Comparison of ENCODE assay signal across 24 cellular contexts in the genomic region with DNA sequence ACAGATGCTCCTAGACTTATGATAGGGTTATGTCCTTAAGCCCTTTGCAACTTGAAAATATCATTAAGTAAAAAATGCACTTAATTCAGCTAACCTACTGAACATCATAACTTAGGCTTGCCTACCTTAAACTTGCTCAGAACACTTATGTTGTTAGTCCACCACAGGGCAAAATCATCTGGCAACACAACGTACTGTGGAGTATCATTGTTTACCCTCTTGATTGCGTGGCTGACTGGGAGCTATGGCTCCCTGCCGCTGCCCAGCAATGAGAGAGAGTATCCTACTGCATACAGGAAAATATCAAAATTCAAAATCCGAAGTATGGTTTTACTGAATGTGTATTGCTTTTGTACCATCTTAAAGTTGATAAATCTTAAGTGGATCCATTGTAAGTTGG.
DNase-seq lines count a peak whose midpoint lies in the region; FAIRE-seq and TF ChIP-seq lines count a peak whose summit lies in the region.
"Had no signal": no experiment of that assay in that cellular context is flagged by ENCODE, and none has a peak within 500 bp of the region (broad histone marks: within the 10 kb centered on the region; RNA-seq: fewer than 3 reads in every experiment).

No MANE protein-coding gene starts in this region.

- TF ChIP-seq EP300 in esophagus muscularis mucosa (IDR thresholded peaks at IDR 0.05) = no peak

- H3K27me3 ChIP-seq in esophagus muscularis mucosa = no peaks in the 10 kb centered on the region
- H3K27me3 ChIP-seq: BE2C, BLaER1 had no signal

- no peak overlapping the region for H3K4me3 ChIP-seq in esophagus muscularis mucosa
- H3K4me3 ChIP-seq: BLaER1 had no signal

- TF ChIP-seq CTCF in esophagus muscularis mucosa (IDR thresholded peaks at IDR 0.05) = no peak
- no peak for TF ChIP-seq CTCF in GM10248 (IDR thresholded peaks at IDR 0.05; ENCODE audit: control extremely low read depth, extremely low read depth, low read depth, missing control alignments)

- no peaks in the 10 kb centered on the region for H3K36me3 ChIP-seq in esophagus muscularis mucosa
- H3K36me3 ChIP-seq: BE2C, BLaER1 had no signal

- H3K27ac ChIP-seq in esophagus muscularis mucosa (replicated peaks in 1 of 4) = no peak overlapping the region
- H3K27ac ChIP-seq: BLaER1 had no signal

- FAIRE-seq in islet of Langerhans (lab: Jason Lieb, UNC) = peak; percentile 51
- FAIRE-seq: GM12891, GM19239 had no signal

- DNase-seq in DMS53 (lab: John Stamatoyannopoulos, UW) (peak; percentile 73), DMS53 treated with DMSO at 0.1 percent for 48 hours (lab: John Stamatoyannopoulos, UW; ENCODE audit: unreplicated experiment) (peak; percentile 65), NCI-H69 (lab: John Stamatoyannopoulos, UW) (peak; percentile 15), esophagus muscularis mucosa (ENCODE audit: extremely low spot score) (no peak), GM10248 (ENCODE audit: extremely low spot score) (no peak)
- DNase-seq in stimulated activated CD4-positive, alpha-beta T cell treated with anti-CD3 and anti-CD28 coated beads, Interleukin-15, amount 100 ng/mL, for 24 hours = no peak
- DNase-seq: 8988T; ACHN; BE2C; C1 segment of cervical spinal cord; CD4-positive, alpha-beta memory T cell; CD4-positive, CD25-positive, alpha-beta regulatory T cell; CD8-positive, alpha-beta memory T cell; COR-L47; DMS 273 treated with DMSO at 0.1 percent for 48 hours; DMS153; DMS79; DND-41; EL; GDM1 had no signal

- no peak for TF ChIP-seq POLR2A in esophagus muscularis mucosa (IDR thresholded peaks at IDR 0.05; ENCODE audit: low read depth)

- POLR2A ChIA-PET in GM10248 (lab: Yijun Ruan, JAX) = no interaction called here

- H3K9me3 ChIP-seq in esophagus muscularis mucosa = no peaks in the 10 kb centered on the region
- H3K9me3 ChIP-seq: BE2C, BLaER1 had no signal

- intact Hi-C loops in esophagus muscularis mucosa (cut with DNase I) = no loop called here

- no peaks in the 10 kb centered on the region for H3K4me1 ChIP-seq in esophagus muscularis mucosa
- H3K4me1 ChIP-seq: BE2C, BLaER1 had no signal

- CTCF ChIA-PET in GM10248 (lab: Yijun Ruan, JAX) = no interaction called here

- 92% methylated on average over 4 of the region's 4 CpGs for WGBS in esophagus muscularis mucosa

Comparison
In these comparisons a context has a peak if more than half of its experiments do, and no peak if none do; other contexts are left out.
1. DNase-seq: peak in DMS53 (single experiment), DMS53 treated with DMSO at 0.1 percent for 48 hours (single experiment) and NCI-H69 (single experiment); none in esophagus muscularis mucosa (single experiment), GM10248 (single experiment) and stimulated activated CD4-positive, alpha-beta T cell treated with anti-CD3 and anti-CD28 coated beads, Interleukin-15, amount 100 ng/mL, for 24 hours (single experiment).